In genomic region chr17:2593846-2594656, GRCh38 we compare ENCODE assay signal across 8 cellular contexts. TPM values are rescaled to one million over a fixed set of nuclear protein-coding genes. Genes with fewer than 3 reads are reported as not detected.
DNase-seq lines count a peak whose midpoint lies in the region; ATAC-seq and TF ChIP-seq lines count a peak whose summit lies in the region.

No MANE protein-coding gene starts in this region.

- intact Hi-C loops in left colon (cut with DNase I, micrococcal nuclease), result loop anchor here in 1 of 2 donors (10.0 kb wide), 1 partner anchor 81 kb away; no protein-coding TSS in a partner anchor

- H3K4me3 ChIP-seq in choroid plexus epithelial cell (ENCODE audit: low read depth, low read length), result peak overlapping the region; percentile 89

- ATAC-seq in HG03039 (IDR thresholded peaks at IDR 0.05; ENCODE audit: unreplicated experiment) (peak; percentile 42), left colon (peak; percentile 78)

- no peak for TF ChIP-seq CTCF in choroid plexus epithelial cell (conservative IDR thresholded peaks at IDR 0.05; ENCODE audit: low read depth, low read length)

- DNase-seq in NCI-H524 (lab: John Stamatoyannopoulos, UW) (peak; percentile 65 to 68), NCI-H524 treated with DMSO at 0.1 percent for 48 hours (lab: John Stamatoyannopoulos, UW) (no peak), NCI-H345 (lab: John Stamatoyannopoulos, UW) (peak; percentile 66), choroid plexus epithelial cell (ENCODE audit: low read depth) (peak; percentile 74), left colon (peak; percentile 81 to 87)
- DNase-seq in activated CD4-positive, alpha-beta T cell treated with anti-CD3 and anti-CD28 coated beads for 4 hours, result peak; percentile 82 to 85
- peak; percentile 81 for DNase-seq in stimulated activated CD4-positive, alpha-beta T cell treated with anti-CD3 and anti-CD28 coated beads, Interleukin-1b, Interleukin-23, amount 100 ng/mL, for 48 hours

RNA-seq across cellular contexts. Expression of gene PAFAH1B1, which starts 0.6 kb away (rescaled TPM):
- total RNA-seq in left colon, result 100 to 1,000 TPM; 117 to 120 TPM
